Comparison of ENCODE assay signal across 10 cellular contexts in genomic region chr5:138461343-138462125, GRCh38. TPM values are rescaled to one million over a fixed set of nuclear protein-coding genes. Genes with fewer than 3 reads are reported as not detected.
DNase-seq lines count a peak whose midpoint lies in the region; ATAC-seq and TF ChIP-seq lines count a peak whose summit lies in the region.
"Had no signal": no experiment of that assay in that cellular context is flagged by ENCODE, and none has a peak within 500 bp of the region (broad histone marks: within the 10 kb centered on the region; RNA-seq: fewer than 3 reads in every experiment).

No MANE protein-coding gene starts in this region.

- ATAC-seq in lung (ENCODE audit: insufficient read depth, low FRiP score), result no peak
- no peak for ATAC-seq in HG02973 (IDR thresholded peaks at IDR 0.05; ENCODE audit: unreplicated experiment)
- ATAC-seq in GM19328 (IDR thresholded peaks at IDR 0.05; ENCODE audit: unreplicated experiment), result no peak
- ATAC-seq in GM19397 (IDR thresholded peaks at IDR 0.05; ENCODE audit: unreplicated experiment), result no peak
- no peak for ATAC-seq in GM21576 (IDR thresholded peaks at IDR 0.05; ENCODE audit: unreplicated experiment)

- H3K36me3 ChIP-seq in HEK293 (ENCODE audit: control insufficient read depth in 2 of 2, insufficient read depth in 1 of 2, low read length in 2 of 2), result no peaks in the 10 kb centered on the region
- peaks cover 2% of the 10 kb centered on the region for H3K36me3 ChIP-seq in brain microvascular endothelial cell (replicated peaks)
- no peaks in the 10 kb centered on the region for H3K36me3 ChIP-seq in lung (ENCODE audit: control insufficient read depth in 2 of 2, insufficient read depth in 2 of 2, low read length in 2 of 2)

- TF ChIP-seq CTCF in AG09309 (IDR thresholded peaks at IDR 0.05; ENCODE audit: control insufficient read depth, insufficient read depth, low read depth, low read length, missing control alignments) (no peak), HEK293 (tag by site-specific recombination; IDR thresholded peaks at IDR 0.05) (no peak), brain microvascular endothelial cell (IDR thresholded peaks at IDR 0.05; ENCODE audit: low read depth, low read length, missing control alignments) (no peak), lung (IDR thresholded peaks at IDR 0.05; ENCODE audit: control extremely low read depth, extremely low read depth) (no peak)

- H3K9me3 ChIP-seq in HEK293 (ENCODE audit: control insufficient read depth, insufficient read depth, low read depth, low read length) (no peaks in the 10 kb centered on the region), lung (ENCODE audit: control insufficient read depth in 2 of 2, insufficient read depth in 1 of 2, low read length in 1 of 2) (no peaks in the 10 kb centered on the region)

- no peak overlapping the region for H3K4me3 ChIP-seq in AG09309 (ENCODE audit: control insufficient read depth, low read depth, low read length)
- H3K4me3 ChIP-seq in HEK293 (ENCODE audit: low read depth, low read length), result no peak overlapping the region
- no peak overlapping the region for H3K4me3 ChIP-seq in brain microvascular endothelial cell (ENCODE audit: low read depth, low read length)
- H3K4me3 ChIP-seq in lung, result no peak overlapping the region

- in situ Hi-C loops in brain microvascular endothelial cell (cut with HindIII; ENCODE audit: low pct_ligation_motif_present, low sequenced_read_pairs), result no loop called here

- H3K27ac ChIP-seq in HEK293 (ENCODE audit: extremely low read depth, low read depth, low read length), result no peak overlapping the region
- no peak overlapping the region for H3K27ac ChIP-seq in brain microvascular endothelial cell
- H3K27ac ChIP-seq in lung (ENCODE audit: low read depth in 1 of 2, low read length in 1 of 2), result no peak overlapping the region
- H3K27ac ChIP-seq: VCaP had no signal

- peak; percentile 57 for DNase-seq in AG09309 (ENCODE audit: low read depth)
- peak; percentile 76 for DNase-seq in brain microvascular endothelial cell
- DNase-seq in lung (ENCODE audit: low spot score), result peak; percentile 36
- DNase-seq: NCI-H2081 had no signal

- H3K27me3 ChIP-seq in brain microvascular endothelial cell (replicated peaks), result no peaks in the 10 kb centered on the region
- no peaks in the 10 kb centered on the region for H3K27me3 ChIP-seq in lung (ENCODE audit: control insufficient read depth, insufficient read depth)

- CTCF ChIA-PET in HEK293 (lab: Yijun Ruan, JAX), result interaction anchor here (0.6 to 6.4 kb wide), 6 partner anchors 11 to 88 kb away, joined by 3 to 57 read pairs (median 3); no protein-coding TSS in a partner anchor

- 78 to 91% methylated on average over 11 of the region's 11 CpGs for WGBS in lung, 2 donors

- POLR2A ChIA-PET in HEK293 (lab: Yijun Ruan, JAX), result interaction anchor here (1.2 kb wide), 1 partner anchor 42 kb away, joined by 4 read pairs; no protein-coding TSS in a partner anchor

- H3K4me1 ChIP-seq in HEK293 (ENCODE audit: control insufficient read depth, insufficient read depth, low read length), result peaks cover 4% of the 10 kb centered on the region; the same call in 1 of the 2 replicates
- peaks cover 3 to 7% of the 10 kb centered on the region in 2 donors for H3K4me1 ChIP-seq in lung (ENCODE audit: control insufficient read depth in 2 of 2, insufficient read depth in 2 of 2, low read length in 2 of 2)

TF ChIP-seq in HEK293, 187 proteins besides CTCF, POLR2A, EP300 and RAD21:
- 0 out of 2 replicates have a peak, but pooled peaks have one; percentile 11 for TF ChIP-seq SP2 (tag by site-specific recombination; IDR thresholded peaks at IDR 0.05)
- no peak for TF ChIP-seq ZNF146 (tag by site-specific recombination; IDR thresholded peaks at IDR 0.05)
- TF ChIP-seq PRDM10 (tag by site-specific recombination; IDR thresholded peaks at IDR 0.05), result peak; percentile 80
- peak; percentile 66; the same call in 1 of the 2 replicates for TF ChIP-seq PRDM1 (tag by site-specific recombination; IDR thresholded peaks at IDR 0.05)
TF ChIP-seq in HEK293: peak in this region for 3.

RNA-seq across cellular contexts. Expression of gene EGR1, which starts 3.7 kb away (rescaled TPM):
- total RNA-seq in lung, result 10 to 100 TPM; 15.8 to 26.3 TPM
- 100 to 1,000 TPM in 1 of 2 donors, 10 to 100 TPM in 1; 35.1 to 126 TPM for polyA plus RNA-seq in lung

RNA-seq across cellular contexts. Expression of gene REEP2, which starts 22.7 kb away (rescaled TPM):
- 1 to 10 TPM in 1 of 2 donors, under 1 TPM in 1; 0.98 to 1.1 TPM for total RNA-seq in lung
- polyA plus RNA-seq in lung, result under 1 TPM; 0.29 to 0.85 TPM
